1 cellular context compared by ENCODE assay signal in genomic region chr2:160613466-160614153, GRCh38.
TF ChIP-seq lines count a peak whose summit lies in the region.

No MANE protein-coding gene starts in this region.

TF ChIP-seq in GM23338, 12 proteins besides CTCF, POLR2A, EP300 and RAD21 (continued from another document):
- TF ChIP-seq, protein P1, sequence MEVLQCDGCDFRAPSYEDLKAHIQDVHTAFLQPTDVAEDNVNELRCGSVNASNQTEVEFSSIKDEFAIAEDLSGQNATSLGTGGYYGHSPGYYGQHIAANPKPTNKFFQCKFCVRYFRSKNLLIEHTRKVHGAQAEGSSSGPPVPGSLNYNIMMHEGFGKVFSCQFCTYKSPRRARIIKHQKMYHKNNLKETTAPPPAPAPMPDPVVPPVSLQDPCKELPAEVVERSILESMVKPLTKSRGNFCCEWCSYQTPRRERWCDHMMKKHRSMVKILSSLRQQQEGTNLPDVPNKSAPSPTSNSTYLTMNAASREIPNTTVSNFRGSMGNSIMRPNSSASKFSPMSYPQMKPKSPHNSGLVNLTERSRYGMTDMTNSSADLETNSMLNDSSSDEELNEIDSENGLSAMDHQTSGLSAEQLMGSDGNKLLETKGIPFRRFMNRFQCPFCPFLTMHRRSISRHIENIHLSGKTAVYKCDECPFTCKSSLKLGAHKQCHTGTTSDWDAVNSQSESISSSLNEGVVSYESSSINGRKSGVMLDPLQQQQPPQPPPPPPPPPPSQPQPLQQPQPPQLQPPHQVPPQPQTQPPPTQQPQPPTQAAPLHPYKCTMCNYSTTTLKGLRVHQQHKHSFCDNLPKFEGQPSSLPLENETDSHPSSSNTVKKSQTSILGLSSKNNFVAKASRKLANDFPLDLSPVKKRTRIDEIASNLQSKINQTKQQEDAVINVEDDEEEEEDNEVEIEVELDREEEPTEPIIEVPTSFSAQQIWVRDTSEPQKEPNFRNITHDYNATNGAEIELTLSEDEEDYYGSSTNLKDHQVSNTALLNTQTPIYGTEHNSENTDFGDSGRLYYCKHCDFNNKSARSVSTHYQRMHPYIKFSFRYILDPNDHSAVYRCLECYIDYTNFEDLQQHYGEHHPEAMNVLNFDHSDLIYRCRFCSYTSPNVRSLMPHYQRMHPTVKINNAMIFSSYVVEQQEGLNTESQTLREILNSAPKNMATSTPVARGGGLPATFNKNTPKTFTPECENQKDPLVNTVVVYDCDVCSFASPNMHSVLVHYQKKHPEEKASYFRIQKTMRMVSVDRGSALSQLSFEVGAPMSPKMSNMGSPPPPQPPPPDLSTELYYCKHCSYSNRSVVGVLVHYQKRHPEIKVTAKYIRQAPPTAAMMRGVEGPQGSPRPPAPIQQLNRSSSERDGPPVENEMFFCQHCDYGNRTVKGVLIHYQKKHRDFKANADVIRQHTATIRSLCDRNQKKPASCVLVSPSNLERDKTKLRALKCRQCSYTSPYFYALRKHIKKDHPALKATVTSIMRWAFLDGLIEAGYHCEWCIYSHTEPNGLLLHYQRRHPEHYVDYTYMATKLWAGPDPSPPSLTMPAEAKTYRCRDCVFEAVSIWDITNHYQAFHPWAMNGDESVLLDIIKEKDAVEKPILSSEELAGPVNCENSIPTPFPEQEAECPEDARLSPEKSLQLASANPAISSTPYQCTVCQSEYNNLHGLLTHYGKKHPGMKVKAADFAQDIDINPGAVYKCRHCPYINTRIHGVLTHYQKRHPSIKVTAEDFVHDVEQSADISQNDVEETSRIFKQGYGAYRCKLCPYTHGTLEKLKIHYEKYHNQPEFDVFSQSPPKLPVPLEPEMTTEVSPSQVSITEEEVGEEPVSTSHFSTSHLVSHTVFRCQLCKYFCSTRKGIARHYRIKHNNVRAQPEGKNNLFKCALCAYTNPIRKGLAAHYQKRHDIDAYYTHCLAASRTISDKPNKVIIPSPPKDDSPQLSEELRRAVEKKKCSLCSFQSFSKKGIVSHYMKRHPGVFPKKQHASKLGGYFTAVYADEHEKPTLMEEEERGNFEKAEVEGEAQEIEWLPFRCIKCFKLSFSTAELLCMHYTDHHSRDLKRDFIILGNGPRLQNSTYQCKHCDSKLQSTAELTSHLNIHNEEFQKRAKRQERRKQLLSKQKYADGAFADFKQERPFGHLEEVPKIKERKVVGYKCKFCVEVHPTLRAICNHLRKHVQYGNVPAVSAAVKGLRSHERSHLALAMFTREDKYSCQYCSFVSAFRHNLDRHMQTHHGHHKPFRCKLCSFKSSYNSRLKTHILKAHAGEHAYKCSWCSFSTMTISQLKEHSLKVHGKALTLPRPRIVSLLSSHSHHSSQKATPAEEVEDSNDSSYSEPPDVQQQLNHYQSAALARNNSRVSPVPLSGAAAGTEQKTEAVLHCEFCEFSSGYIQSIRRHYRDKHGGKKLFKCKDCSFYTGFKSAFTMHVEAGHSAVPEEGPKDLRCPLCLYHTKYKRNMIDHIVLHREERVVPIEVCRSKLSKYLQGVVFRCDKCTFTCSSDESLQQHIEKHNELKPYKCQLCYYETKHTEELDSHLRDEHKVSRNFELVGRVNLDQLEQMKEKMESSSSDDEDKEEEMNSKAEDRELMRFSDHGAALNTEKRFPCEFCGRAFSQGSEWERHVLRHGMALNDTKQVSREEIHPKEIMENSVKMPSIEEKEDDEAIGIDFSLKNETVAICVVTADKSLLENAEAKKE (CRISPR knock-in tag; IDR thresholded peaks at IDR 0.05): no peak
